In the genomic region with DNA sequence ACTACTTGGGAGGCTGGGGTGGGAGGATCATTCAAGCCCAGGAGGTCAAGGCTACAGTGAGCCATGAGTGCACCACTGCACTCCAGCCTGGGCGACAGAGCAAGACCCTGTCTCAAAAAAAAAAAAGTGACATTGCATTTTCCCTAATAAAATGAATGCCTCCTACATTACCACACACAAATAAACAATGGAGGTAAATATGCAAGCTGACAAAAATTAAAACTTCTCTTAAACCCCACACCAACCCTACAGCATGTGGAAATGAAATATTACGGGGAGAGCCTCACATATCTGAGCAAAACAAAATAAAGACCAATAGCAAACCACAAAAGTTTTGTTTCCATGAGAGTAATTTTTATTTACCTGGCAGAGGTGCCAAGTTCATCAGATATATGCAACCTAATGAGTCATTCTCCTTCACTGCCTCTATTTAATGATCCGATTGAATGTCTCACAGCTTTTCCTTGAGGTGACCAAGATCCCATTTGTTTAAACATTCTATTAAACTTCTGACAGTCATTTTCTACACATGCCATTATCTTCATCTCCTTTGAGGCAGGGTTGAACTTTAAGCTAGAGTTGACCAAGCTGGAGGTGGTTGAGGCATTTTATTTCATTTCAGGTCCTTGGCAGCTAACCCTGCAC, we compare ENCODE assay signal across 25 cellular contexts. TPM values are rescaled to one million over a fixed set of nuclear protein-coding genes. Genes with fewer than 3 reads are reported as not detected.
"Had no signal": no experiment of that assay in that cellular context is flagged by ENCODE, and none has a peak within 500 bp of the region (broad histone marks: within the 10 kb centered on the region; RNA-seq: fewer than 3 reads in every experiment).

No MANE protein-coding gene starts in this region.

- H3K4me1 Mint-ChIP-seq: activated CD4-positive, alpha-beta memory T cell treated with anti-CD3 and anti-CD28 coated beads, Interleukin-2, amount 10 ng/mL, durations not matched to agents 7 days and 5 days; activated CD8-positive, alpha-beta memory T cell treated with anti-CD3 and anti-CD28 coated beads, Interleukin-2, amount 10 ng/mL, durations not matched to agents 7 days and 5 days; memory B cell had no signal

- H3K27ac Mint-ChIP-seq: activated CD4-positive, alpha-beta memory T cell treated with anti-CD3 and anti-CD28 coated beads, Interleukin-2, amount 10 ng/mL, durations not matched to agents 7 days and 5 days; activated CD8-positive, alpha-beta memory T cell treated with anti-CD3 and anti-CD28 coated beads, Interleukin-2, amount 10 ng/mL, durations not matched to agents 7 days and 5 days; activated naive CD8-positive, alpha-beta T cell; effector memory CD8-positive, alpha-beta T cell; memory B cell; naive thymus-derived CD4-positive, alpha-beta T cell; stimulated activated naive CD8-positive, alpha-beta T cell treated with anti-CD3 and anti-CD28 coated beads, Interleukin-15, Interleukin-2, amounts not matched to agents 100 ng/mL and 50 ng/mL, for 24 hours had no signal

- H3K9me3 ChIP-seq: left ventricle myocardium inferior, prostate gland, transverse colon, vagina had no signal

- H3K4me3 Mint-ChIP-seq: activated CD4-positive, alpha-beta memory T cell treated with anti-CD3 and anti-CD28 coated beads, Interleukin-2, amount 10 ng/mL, durations not matched to agents 7 days and 5 days; activated CD8-positive, alpha-beta memory T cell treated with anti-CD3 and anti-CD28 coated beads, Interleukin-2, amount 10 ng/mL, durations not matched to agents 7 days and 5 days; activated naive CD8-positive, alpha-beta T cell; effector memory CD8-positive, alpha-beta T cell; memory B cell; naive thymus-derived CD4-positive, alpha-beta T cell; neural progenitor cell; stimulated activated naive CD8-positive, alpha-beta T cell treated with anti-CD3 and anti-CD28 coated beads, Interleukin-15, Interleukin-2, amounts not matched to agents 100 ng/mL and 50 ng/mL, for 24 hours had no signal

- H3K27me3 Mint-ChIP-seq: activated CD4-positive, alpha-beta memory T cell treated with anti-CD3 and anti-CD28 coated beads, Interleukin-2, amount 10 ng/mL, durations not matched to agents 7 days and 5 days; activated CD8-positive, alpha-beta memory T cell treated with anti-CD3 and anti-CD28 coated beads, Interleukin-2, amount 10 ng/mL, durations not matched to agents 7 days and 5 days had no signal

- H3K4me3 ChIP-seq: left ventricle myocardium inferior, neural progenitor cell, prostate gland, skin epidermis, transverse colon, vagina had no signal

- H3K4me1 ChIP-seq: left ventricle myocardium inferior, neural progenitor cell, prostate gland, transverse colon, vagina had no signal

- H3K27me3 ChIP-seq: neural progenitor cell, transverse colon, vagina had no signal

- H3K36me3 ChIP-seq: left ventricle myocardium inferior, neural progenitor cell, prostate gland, transverse colon, vagina had no signal

- H3K27ac ChIP-seq: epithelial cell of prostate, left ventricle myocardium inferior, neural progenitor cell, prostate gland, skin epidermis, transverse colon, vagina had no signal

- ATAC-seq: activated CD8-positive, alpha-beta memory T cell treated with anti-CD3 and anti-CD28 coated beads, Interleukin-2, amount 10 ng/mL, durations not matched to agents 7 days and 5 days; effector memory CD8-positive, alpha-beta T cell; naive thymus-derived CD4-positive, alpha-beta T cell; right cardiac atrium had no signal

- DNase-seq: activated CD4-positive, alpha-beta memory T cell treated with anti-CD3 and anti-CD28 coated beads, Interleukin-2, amount 10 ng/mL, durations not matched to agents 7 days and 5 days; activated CD4-positive, alpha-beta T cell treated with anti-CD3 and anti-CD28 coated beads for 48 hours; activated CD4-positive, CD25-positive, alpha-beta regulatory T cell; activated CD8-positive, alpha-beta memory T cell treated with anti-CD3 and anti-CD28 coated beads, Interleukin-2, amount 10 ng/mL, durations not matched to agents 7 days and 5 days; dermis blood vessel endothelial cell; effector memory CD8-positive, alpha-beta T cell; foreskin melanocyte; left ventricle myocardium inferior; naive thymus-derived CD4-positive, alpha-beta T cell; right cardiac atrium; stimulated activated CD4-positive, alpha-beta T cell treated with anti-CD3 and anti-CD28 coated beads, Interleukin-15, amount 100 ng/mL, for 24 hours; stimulated activated CD4-positive, alpha-beta T cell treated with anti-CD3 and anti-CD28 coated beads, Interleukin-2, amount 100 ng/mL, for 48 hours; T-helper 9 cell; transverse colon had no signal

- H3K36me3 Mint-ChIP-seq: activated CD8-positive, alpha-beta memory T cell treated with anti-CD3 and anti-CD28 coated beads, Interleukin-2, amount 10 ng/mL, durations not matched to agents 7 days and 5 days; memory B cell; naive thymus-derived CD4-positive, alpha-beta T cell; neural progenitor cell had no signal

- H3K9me3 Mint-ChIP-seq: activated CD4-positive, alpha-beta memory T cell treated with anti-CD3 and anti-CD28 coated beads, Interleukin-2, amount 10 ng/mL, durations not matched to agents 7 days and 5 days had no signal

RNA-seq across cellular contexts. Expression of a gene that starts 9.4 kb away (rescaled TPM):
- total RNA-seq: activated CD4-positive, alpha-beta memory T cell treated with anti-CD3 and anti-CD28 coated beads, Interleukin-2, amount 10 ng/mL, durations not matched to agents 7 days and 5 days; activated CD8-positive, alpha-beta memory T cell treated with anti-CD3 and anti-CD28 coated beads, Interleukin-2, amount 10 ng/mL, durations not matched to agents 7 days and 5 days; dermis blood vessel endothelial cell; fibroblast of lung; mucosa of gallbladder; naive thymus-derived CD4-positive, alpha-beta T cell; osteocyte; transverse colon; vagina had no signal
